In genomic region chr13:50842246-50842645, GRCh38 we compare ENCODE assay signal across 20 cellular contexts. TPM values are rescaled to one million over a fixed set of nuclear protein-coding genes. Genes with fewer than 3 reads are reported as not detected.
A peak's percentile ranks its signal among the peaks of the same experiment; 100 is the strongest.
DNase-seq lines count a peak whose midpoint lies in the region; ATAC-seq and TF ChIP-seq lines count a peak whose summit lies in the region.
"Had no signal": no experiment of that assay in that cellular context is flagged by ENCODE, and none has a peak within 500 bp of the region (broad histone marks: within the 10 kb centered on the region; RNA-seq: fewer than 3 reads in every experiment).

No MANE protein-coding gene starts in this region.

- peaks cover 15% of the 10 kb centered on the region for H3K4me1 Mint-ChIP-seq in neural crest cell

- H3K9me3 ChIP-seq in BE2C = no peaks in the 10 kb centered on the region
- H3K9me3 ChIP-seq in gastroesophageal sphincter = no peaks in the 10 kb centered on the region
- H3K9me3 ChIP-seq: left lung, neutrophil had no signal

- peaks cover 46% of the 10 kb centered on the region for H3K27me3 Mint-ChIP-seq in neural crest cell (ENCODE audit: low read depth)

- no peak overlapping the region for H3K27ac Mint-ChIP-seq in neural crest cell (ENCODE audit: unreplicated experiment)

- no peak for TF ChIP-seq POLR2A in gastroesophageal sphincter (IDR thresholded peaks at IDR 0.05)

- 88 to 91% methylated on average over 3 to 4 of the region's 5 CpGs for WGBS in gastroesophageal sphincter (ENCODE audit: low coverage in 1 of 2), 2 donors

- H3K27ac ChIP-seq in gastroesophageal sphincter = no peak overlapping the region
- H3K27ac ChIP-seq: C4-2B, left lung, neutrophil had no signal

- TF ChIP-seq CTCF in BE2C (IDR thresholded peaks at IDR 0.05; ENCODE audit: low read depth, low read length) (no peak), neural crest cell (conservative IDR thresholded peaks at IDR 0.05) (no peak), gastroesophageal sphincter (IDR thresholded peaks at IDR 0.05) (no peak)

- H3K36me3 ChIP-seq in BE2C (no peaks in the 10 kb centered on the region), gastroesophageal sphincter (no peaks in the 10 kb centered on the region)
- H3K36me3 ChIP-seq: left lung, neutrophil had no signal

- ATAC-seq in GM19455 (IDR thresholded peaks at IDR 0.05; ENCODE audit: unreplicated experiment) = no peak
- ATAC-seq in gastroesophageal sphincter = no peak

- peak overlapping the region; percentile 71 for H3K4me3 Mint-ChIP-seq in neural crest cell

- H3K27me3 ChIP-seq in BE2C = no peaks in the 10 kb centered on the region
- H3K27me3 ChIP-seq in gastroesophageal sphincter = peaks cover 18% of the 10 kb centered on the region

- H3K4me1 ChIP-seq in BE2C (no peaks in the 10 kb centered on the region; the same call in 1 of the 2 replicates), gastroesophageal sphincter (peaks cover 0 to 45% (median 9%) of the 10 kb centered on the region in 3 donors)

- H3K9me3 Mint-ChIP-seq in neural crest cell = no peaks in the 10 kb centered on the region

- H3K36me3 Mint-ChIP-seq in neural crest cell (ENCODE audit: low read depth) = no peaks in the 10 kb centered on the region
- H3K36me3 Mint-ChIP-seq: brain had no signal

- TF ChIP-seq EP300 in gastroesophageal sphincter (IDR thresholded peaks at IDR 0.05) = no peak

- H3K4me3 ChIP-seq in BE2C (ENCODE audit: low read depth, low read length) (no peak overlapping the region), gastroesophageal sphincter (no peak overlapping the region)
- H3K4me3 ChIP-seq: left lung had no signal

- DNase-seq in BE2C (peak; percentile 62), NCI-H82 (lab: John Stamatoyannopoulos, UW) (peak; percentile 96), cerebellar cortex (ENCODE audit: low spot score) (peak; percentile 44), neural crest cell (ENCODE audit: low read depth, low spot score) (no peak), SKM-1 treated with dmso at 0.1 percent for 144 hours (lab: John Stamatoyannopoulos, UW; ENCODE audit: unreplicated experiment) (no peak)
- DNase-seq in stimulated activated CD4-positive, alpha-beta T cell treated with anti-CD3 and anti-CD28 coated beads, Interleukin-15, amount 100 ng/mL, for 24 hours = no peak
- DNase-seq: activated CD4-positive, alpha-beta T cell treated with anti-CD3 and anti-CD28 coated beads for 4 hours; Karpas-422; left lung; NCI-H1092; NCI-H2029 treated with DMSO at 0.1 percent for 48 hours; RPMI8226; stimulated activated CD4-positive, alpha-beta T cell treated with anti-CD3 and anti-CD28 coated beads, Interleukin-12 subunit alpha, Interleukin-12 subunit beta, amount 100 ng/mL, for 4 hours; SW 1271 had no signal

RNA-seq across cellular contexts. Expression of gene DLEU7, which starts 1.2 kb away (rescaled TPM):
- not detected for polyA plus RNA-seq in BE2C (2012; ENCODE audit: insufficient read depth, insufficient read length, low read depth)
- total RNA-seq in neural crest cell = 0.51 and 0.98 TPM in 2 replicates
- 1 to 10 TPM in 1 of 4 donors, not detected in 3; 1.1 TPM for total RNA-seq in gastroesophageal sphincter
- total RNA-seq: renal cortical epithelial cell had no signal

Comparison
In these comparisons a context has a peak if more than half of its experiments do, and no peak if none do; other contexts are left out.
1. DNase-seq: peak in BE2C (single experiment), NCI-H82 (single experiment) and cerebellar cortex (single experiment); none in neural crest cell (single experiment), SKM-1 treated with dmso at 0.1 percent for 144 hours (single experiment) and stimulated activated CD4-positive, alpha-beta T cell treated with anti-CD3 and anti-CD28 coated beads, Interleukin-15, amount 100 ng/mL, for 24 hours (single experiment).